In genomic region chr2:73165978-73166377, GRCh38 we compare ENCODE assay signal across 17 cellular contexts. TPM values are rescaled to one million over a fixed set of nuclear protein-coding genes. Genes with fewer than 3 reads are reported as not detected.
"Had no signal": no experiment of that assay in that cellular context is flagged by ENCODE, and none has a peak within 500 bp of the region (broad histone marks: within the 10 kb centered on the region; RNA-seq: fewer than 3 reads in every experiment).

No MANE protein-coding gene starts in this region.

RNA-seq across cellular contexts. Expression of gene NOTO, which starts 36.4 kb away (rescaled TPM):
- total RNA-seq: natural killer cell treated with Interleukin-12 subunit alpha and Interleukin-12 subunit beta and Interleukin-15 and Interleukin-18, amount 100 ng/mL, for 72 hours; neural crest cell; omental fat pad; osteocyte; pancreas; posterior vena cava; prostate gland; pulmonary artery endothelial cell; right atrium auricular region; sciatic nerve; smooth muscle cell; spleen; suprapubic skin; transverse colon; upper lobe of right lung; urinary bladder; uterus had no signal
- polyA plus RNA-seq: pancreas, smooth muscle cell, spleen had no signal
